In genomic region chrX:133412246-133412645, GRCh38 we compare ENCODE assay signal across 12 cellular contexts. TPM values are rescaled to one million over a fixed set of nuclear protein-coding genes. Genes with fewer than 3 reads are reported as not detected.
DNase-seq lines count a peak whose midpoint lies in the region; ATAC-seq, FAIRE-seq and TF ChIP-seq lines count a peak whose summit lies in the region.
"Had no signal": no experiment of that assay in that cellular context is flagged by ENCODE, and none has a peak within 500 bp of the region (broad histone marks: within the 10 kb centered on the region; RNA-seq: fewer than 3 reads in every experiment).

No MANE protein-coding gene starts in this region.

- peak overlapping the region; percentile 71 to 75 for H3K4me2 ChIP-seq in H1 (ENCODE audit: insufficient read depth in 1 of 2, low read depth in 2 of 2, low read length in 2 of 2)

- H3K27me3 ChIP-seq in HAP-1 (ENCODE audit: low read depth) (no peaks in the 10 kb centered on the region), H1 (replicated peaks in 1 of 4; ENCODE audit: control insufficient read depth in 3 of 4, extremely low read depth in 1 of 4, insufficient read depth in 3 of 4, low read length in 3 of 4) (no peaks in the 10 kb centered on the region), lower lobe of right lung (ENCODE audit: low read depth) (no peaks in the 10 kb centered on the region), stomach smooth muscle (ENCODE audit: control insufficient read depth in 1 of 2, insufficient read depth in 2 of 2, low read length in 2 of 2) (peaks cover 0 to 7% of the 10 kb centered on the region in 2 donors)

- no peak overlapping the region for H3K56ac ChIP-seq in H1 (replicated peaks; ENCODE audit: insufficient read length, low read depth, low read length)

- no peak overlapping the region for H2BK12ac ChIP-seq in H1 (ENCODE audit: low read depth, low read length)

- peaks cover 17 to 27% of the 10 kb centered on the region in 2 experiments for H4K20me1 ChIP-seq in H1 (replicated peaks in 1 of 2; ENCODE audit: control insufficient read depth in 1 of 2, insufficient read depth in 2 of 2, low read length in 2 of 2)

- WGBS in H1 (ENCODE audit: extremely low coverage in 1 of 2, insufficient coverage in 1 of 2, insufficient read length in 1 of 2, insufficient replicate concordance in 2 of 2, low coverage in 1 of 2, low lambda C conversion rate in 2 of 2, missing lambda C conversion rate in 1 of 2), 2 experiments = 49% methylated on average over 3 of the region's 3 CpGs; no CpG with 5 or more reads in 1 of the 2 experiments

- H3K27ac ChIP-seq in H1 (ENCODE audit: low read depth, low read length) = no peak overlapping the region
- no peak overlapping the region for H3K27ac ChIP-seq in lower lobe of right lung
- no peak overlapping the region for H3K27ac ChIP-seq in stomach smooth muscle (ENCODE audit: low read length)

- no peak overlapping the region for H3K4ac ChIP-seq in H1 (replicated peaks; ENCODE audit: insufficient read length, low read depth, low read length)

- no peak overlapping the region for H4K8ac ChIP-seq in H1 (ENCODE audit: extremely low read depth, insufficient read depth, low read length)

- H3K9ac ChIP-seq in H1 (replicated peaks in 1 of 4; ENCODE audit: extremely low read depth in 1 of 4, low read depth in 3 of 4, low read length in 3 of 4) (no peak overlapping the region; a peak in 1 of 7 replicates), stomach smooth muscle (ENCODE audit: low read length in 2 of 2) (peak overlapping the region in 1 of 2 donors; percentile 75)

- FAIRE-seq in H1 (lab: Jason Lieb, UNC) = no peak

- no peak overlapping the region for H4K5ac ChIP-seq in H1 (ENCODE audit: insufficient read length, low read depth, low read length)

- TF ChIP-seq POLR2A in H1 (IDR thresholded peaks at IDR 0.05; ENCODE audit: control extremely low read depth in 1 of 2, low read depth in 2 of 2, low read length in 2 of 2) = no peak

- peaks cover 7% of the 10 kb centered on the region; the same call in 1 of the 2 replicates for H3K23me2 ChIP-seq in H1 (ENCODE audit: low read depth, low read length)

- in situ Hi-C loops in HAP-1 (cut with MboI; ENCODE audit: low sequenced_read_pairs) = no loop called here

- H3K4me3 ChIP-seq in HAP-1 (peak overlapping the region; percentile 87), H1 (ENCODE audit: extremely low read depth in 1 of 4, insufficient read depth in 2 of 4, low read depth in 3 of 4, low read length in 4 of 4) (peak overlapping the region; percentile 72 to 97 (median 86); a peak in 6 of 8 replicates), lower lobe of right lung (peak overlapping the region; percentile 3), stomach smooth muscle (ENCODE audit: low read length in 2 of 2) (peak overlapping the region; percentile 74 to 79)

- no peak overlapping the region for H3K18ac ChIP-seq in H1 (ENCODE audit: extremely low read depth, low read length)

- no peak for TF ChIP-seq CTCF in H1 (IDR thresholded peaks at IDR 0.05; ENCODE audit: control extremely low read depth in 1 of 3, insufficient read depth in 1 of 3, low read depth in 1 of 3, low read length in 3 of 3)
- no peak for TF ChIP-seq CTCF in lower lobe of right lung (IDR thresholded peaks at IDR 0.05)

- no peak overlapping the region for H2AFZ ChIP-seq in H1 (ENCODE audit: low read length)

- H3K79me1 ChIP-seq in H1 (ENCODE audit: low read depth, low read length) = peaks cover 7% of the 10 kb centered on the region; the same call in 1 of the 2 replicates

- H4K91ac ChIP-seq in H1 (replicated peaks; ENCODE audit: insufficient read length, low read length) = no peak overlapping the region

- H3K9me3 ChIP-seq in HAP-1 (no peaks in the 10 kb centered on the region), H1 (ENCODE audit: insufficient read depth in 2 of 2, low read depth in 1 of 2, low read length in 1 of 2) (no peaks in the 10 kb centered on the region), lower lobe of right lung (no peaks in the 10 kb centered on the region), stomach smooth muscle (ENCODE audit: control insufficient read depth in 2 of 2, low read length in 2 of 2) (no peaks in the 10 kb centered on the region)

- no peak overlapping the region for H2BK5ac ChIP-seq in H1 (ENCODE audit: low read depth, low read length)

- H3K4me1 ChIP-seq in HAP-1 (peaks cover 43% of the 10 kb centered on the region), H1 (replicated peaks in 1 of 4; ENCODE audit: control insufficient read depth in 3 of 4, insufficient read depth in 4 of 4, low read length in 3 of 4) (peaks cover 0 to 15% (median 5%) of the 10 kb centered on the region in 4 experiments; a peak in 3 of 7 replicates), lower lobe of right lung (no peaks in the 10 kb centered on the region), stomach smooth muscle (ENCODE audit: control insufficient read depth, insufficient read depth, low read length) (peaks cover 18% of the 10 kb centered on the region)

- no peak overlapping the region for H3K14ac ChIP-seq in H1 (ENCODE audit: insufficient read length)

- H2BK20ac ChIP-seq in H1 (ENCODE audit: low read length) = no peak overlapping the region

- intact Hi-C loops in lower lobe of right lung (cut with DNase I) = no loop called here

- POLR2A ChIA-PET in H1 (lab: Charles Lee; ENCODE audit: partially characterized antibody) = interaction anchor here (0.8 to 1.4 kb wide), 7 partner anchors 14 to 257 kb away, joined by 3 to 4 read pairs (median 4); no protein-coding TSS in a partner anchor

- no peak overlapping the region for H2BK120ac ChIP-seq in H1 (replicated peaks; ENCODE audit: low read depth, low read length)

- peaks cover 49% of the 10 kb centered on the region for H3K36me3 ChIP-seq in HAP-1 (replicated peaks)
- peaks cover 2 to 36% (median 11%) of the 10 kb centered on the region in 4 experiments; a peak in 7 of 8 replicates for H3K36me3 ChIP-seq in H1 (ENCODE audit: control insufficient read depth in 2 of 4, insufficient read depth in 4 of 4, low read length in 3 of 4)
- no peaks in the 10 kb centered on the region for H3K36me3 ChIP-seq in lower lobe of right lung
- no peaks in the 10 kb centered on the region for H3K36me3 ChIP-seq in stomach smooth muscle (ENCODE audit: control insufficient read depth in 2 of 2, insufficient read depth in 2 of 2, low read length in 2 of 2)

- DNase-seq in HAP-1 (ENCODE audit: low spot score in 2 of 2) = peak; percentile 62 to 85
- DNase-seq in H1 (ENCODE audit: low read depth in 1 of 2, low spot score in 2 of 2) = no peak
- no peak for DNase-seq in lower lobe of right lung
- no peak for DNase-seq in NCI-H69 (lab: John Stamatoyannopoulos, UW)
- DNase-seq in activated naive CD4-positive, alpha-beta T cell treated with anti-CD3 and anti-CD28 coated beads, Interleukin-2, amount 50 U/mL, for 16 hours = no peak
- no peak for DNase-seq in stimulated activated CD4-positive, alpha-beta T cell treated with anti-CD3 and anti-CD28 coated beads, Interleukin-4, amount 100 ng/mL, for 24 hours
- no peak for DNase-seq in EL
- DNase-seq: effector CD4-positive, alpha-beta T cell; hippocampal formation; naive B cell; NCI-H1436 had no signal

- no peak overlapping the region for H2AK5ac ChIP-seq in H1 (ENCODE audit: low read depth, low read length)

- H3K79me2 ChIP-seq in H1 (ENCODE audit: control insufficient read depth in 1 of 2, insufficient read depth in 2 of 2, low read length in 2 of 2) = peaks cover 38 to 78% of the 10 kb centered on the region in 2 experiments

- no peak overlapping the region for H2BK15ac ChIP-seq in H1 (ENCODE audit: low read length)

- CTCF ChIA-PET in H1 (lab: Charles Lee; ENCODE audit: partially characterized antibody) = interaction anchor here (1.3 to 1.6 kb wide), 3 partner anchors 14 to 258 kb away, joined by 3 to 5 read pairs (median 4); no protein-coding TSS in a partner anchor

- no peak for TF ChIP-seq RAD21 in H1 (IDR thresholded peaks at IDR 0.05 in 1 of 2, conservative IDR thresholded peaks at IDR 0.05 in 1 of 2; ENCODE audit: low read depth in 2 of 2, low read length in 2 of 2)

- no peak for TF ChIP-seq EP300 in H1 (IDR thresholded peaks at IDR 0.05; ENCODE audit: borderline replicate concordance in 1 of 2, low read depth in 2 of 2, low read length in 2 of 2)

- no peak overlapping the region for H3K23ac ChIP-seq in H1 (ENCODE audit: insufficient read length)

- ATAC-seq in lower lobe of right lung = no peak

TF ChIP-seq in H1, 55 proteins besides CTCF, POLR2A, EP300 and RAD21 (continues in another document):
- TF ChIP-seq JUN (IDR thresholded peaks at IDR 0.05; ENCODE audit: low read depth, low read length) (no peak), RNF2 (IDR thresholded peaks at IDR 0.05; ENCODE audit: borderline replicate concordance, low read depth, low read length, missing control alignments, poor library complexity, severe bottlenecking) (no peak), RFX5 (IDR thresholded peaks at IDR 0.05; ENCODE audit: borderline replicate concordance, low read depth, low read length) (no peak), NANOG (IDR thresholded peaks at IDR 0.05; ENCODE audit: insufficient read depth, low read depth, low read length, poor library complexity, severe bottlenecking) (no peak), BCL11A (IDR thresholded peaks at IDR 0.05; ENCODE audit: low read depth in 2 of 2, low read length in 2 of 2) (no peak), SIX5 (IDR thresholded peaks at IDR 0.05; ENCODE audit: low read depth, low read length) (no peak), GABPA (IDR thresholded peaks at IDR 0.05; ENCODE audit: borderline replicate concordance, insufficient read depth, low read length) (no peak), CHD1 (IDR thresholded peaks at IDR 0.05; ENCODE audit: low read depth, low read length) (no peak), SP2 (IDR thresholded peaks at IDR 0.05; ENCODE audit: low read length) (no peak)
- TF ChIP-seq, protein P1, sequence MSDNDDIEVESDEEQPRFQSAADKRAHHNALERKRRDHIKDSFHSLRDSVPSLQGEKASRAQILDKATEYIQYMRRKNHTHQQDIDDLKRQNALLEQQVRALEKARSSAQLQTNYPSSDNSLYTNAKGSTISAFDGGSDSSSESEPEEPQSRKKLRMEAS (IDR thresholded peaks at IDR 0.05) = no peak

RNA-seq across cellular contexts. Expression of gene GPC4, which starts 3.0 kb away (rescaled TPM):
- total RNA-seq in H1 (2021; fragmentation: NEBNext Ultra II Directional; extraction: Animal tissue kit (Norgen Biotek cat#: 25700)) = 225 and 230 TPM in 2 replicates
- 46.8 and 52.0 TPM in 2 replicates for polyA plus RNA-seq in H1 (2011; rRNA removed)
- 48.3 TPM for polyA plus RNA-seq in H1 (2011; cell fraction: cytosol; rRNA removed)
- polyA plus RNA-seq in H1 (2011; cell fraction: nucleus; rRNA removed) = 47.3 TPM
- polyA plus RNA-seq in H1 (2012, experiment 1 of 2) = 125 to 163 TPM (median 149 TPM) in 4 replicates
- polyA plus RNA-seq in H1 (2012, experiment 2 of 2) = 62.4 TPM
- 226 TPM for polyA plus RNA-seq in H1 (2013, experiment 1 of 2)
- 230 TPM for polyA plus RNA-seq in H1 (2013, experiment 2 of 2)
- polyA minus RNA-seq in H1 (2011; rRNA and poly(A)+ RNA removed) = 72.3 and 79.2 TPM in 2 replicates
- polyA minus RNA-seq in H1 (2011; cell fraction: cytosol; rRNA and poly(A)+ RNA removed) = 82.6 TPM
- 53.9 TPM for polyA minus RNA-seq in H1 (2011; cell fraction: nucleus; rRNA and poly(A)+ RNA removed)
- total RNA-seq in lower lobe of right lung = 41.9 TPM

Comparison
In these comparisons a context has a peak if more than half of its experiments do, and no peak if none do; other contexts are left out.
1. DNase-seq: peak in HAP-1 (2 of 2); none in H1 (0 of 2), lower lobe of right lung (single experiment), NCI-H69 (single experiment), activated naive CD4-positive, alpha-beta T cell treated with anti-CD3 and anti-CD28 coated beads, Interleukin-2, amount 50 U/mL, for 16 hours (single experiment), stimulated activated CD4-positive, alpha-beta T cell treated with anti-CD3 and anti-CD28 coated beads, Interleukin-4, amount 100 ng/mL, for 24 hours (single experiment) and EL (single experiment).
2. H3K4me3 ChIP-seq: peak in every context shown above with its lines; median percentile 87 in HAP-1; 86 in H1; 76 in stomach smooth muscle; 3 in lower lobe of right lung.